In genomic region chr5:141695627-141696180, GRCh38 we compare ENCODE assay signal across 10 cellular contexts. TPM values are rescaled to one million over a fixed set of nuclear protein-coding genes. Genes with fewer than 3 reads are reported as not detected.
DNase-seq lines count a peak whose midpoint lies in the region; ATAC-seq and TF ChIP-seq lines count a peak whose summit lies in the region.
"Had no signal": no experiment of that assay in that cellular context is flagged by ENCODE, and none has a peak within 500 bp of the region (broad histone marks: within the 10 kb centered on the region; RNA-seq: fewer than 3 reads in every experiment).

No MANE protein-coding gene starts in this region.

- no peaks in the 10 kb centered on the region for H3K36me3 Mint-ChIP-seq in activated CD8-positive, alpha-beta memory T cell treated with anti-CD3 and anti-CD28 coated beads, Interleukin-2, amount 10 ng/mL, durations not matched to agents 7 days and 5 days
- no peaks in the 10 kb centered on the region for H3K36me3 Mint-ChIP-seq in activated naive CD4-positive, alpha-beta T cell treated with anti-CD3 and anti-CD28 coated beads for 36 hours (ENCODE audit: low read depth)
- H3K36me3 Mint-ChIP-seq: CD8-positive, alpha-beta T cell had no signal

- DNase-seq in LHCN-M2 (ENCODE audit: low read depth) (peak; percentile 74), kidney tubule cell (ENCODE audit: low spot score) (peak; percentile 90), SKM-1 treated with dmso at 0.1 percent for 144 hours (lab: John Stamatoyannopoulos, UW; ENCODE audit: unreplicated experiment) (no peak), NCI-H526 treated with DMSO at 0.1 percent for 48 hours (lab: John Stamatoyannopoulos, UW) (no peak)
- no peak for DNase-seq in activated CD8-positive, alpha-beta memory T cell treated with anti-CD3 and anti-CD28 coated beads, Interleukin-2, amount 10 ng/mL, durations not matched to agents 7 days and 5 days
- DNase-seq in activated naive CD4-positive, alpha-beta T cell treated with anti-CD3 and anti-CD28 coated beads for 36 hours, result no peak
- DNase-seq: CD8-positive, alpha-beta T cell; NCI-H1930 had no signal

- TF ChIP-seq CTCF in C4-2B (conservative IDR thresholded peaks at IDR 0.05) (no peak), VCaP (conservative IDR thresholded peaks at IDR 0.05) (no peak)

- H3K4me3 Mint-ChIP-seq in activated CD8-positive, alpha-beta memory T cell treated with anti-CD3 and anti-CD28 coated beads, Interleukin-2, amount 10 ng/mL, durations not matched to agents 7 days and 5 days, result no peak overlapping the region
- no peak overlapping the region for H3K4me3 Mint-ChIP-seq in activated naive CD4-positive, alpha-beta T cell treated with anti-CD3 and anti-CD28 coated beads for 36 hours
- H3K4me3 Mint-ChIP-seq: CD8-positive, alpha-beta T cell had no signal

- peaks cover 32% of the 10 kb centered on the region for H3K27me3 Mint-ChIP-seq in activated CD8-positive, alpha-beta memory T cell treated with anti-CD3 and anti-CD28 coated beads, Interleukin-2, amount 10 ng/mL, durations not matched to agents 7 days and 5 days
- H3K27me3 Mint-ChIP-seq in activated naive CD4-positive, alpha-beta T cell treated with anti-CD3 and anti-CD28 coated beads for 36 hours (ENCODE audit: low read depth), result peaks cover 23% of the 10 kb centered on the region

- H3K27ac ChIP-seq in C4-2B (peak overlapping the region; percentile 33), VCaP (peak overlapping the region; percentile 83)

- intact Hi-C loops in activated naive CD4-positive, alpha-beta T cell treated with anti-CD3 and anti-CD28 coated beads for 36 hours (cut with micrococcal nuclease), result no loop called here

- CTCF ChIA-PET in activated CD8-positive, alpha-beta memory T cell treated with anti-CD3 and anti-CD28 coated beads, Interleukin-2, amount 10 ng/mL, durations not matched to agents 7 days and 5 days (lab: Charles Lee), result interaction anchor here (1.0 to 16.7 kb wide), 8 partner anchors 14 to 317 kb away, joined by 3 to 333 read pairs (median 39); partner anchors contain the start of genes ARAP3, GNPDA1, PCDH1 and PCDH12
- CTCF ChIA-PET in activated naive CD4-positive, alpha-beta T cell treated with anti-CD3 and anti-CD28 coated beads for 36 hours (lab: Charles Lee), result interaction anchor here (0.6 to 9.4 kb wide), 3 partner anchors 37 to 264 kb away, joined by 3 to 161 read pairs (median 134); partner anchors contain the start of genes PCDH1 and PCDH12

- H3K4me1 Mint-ChIP-seq in activated CD8-positive, alpha-beta memory T cell treated with anti-CD3 and anti-CD28 coated beads, Interleukin-2, amount 10 ng/mL, durations not matched to agents 7 days and 5 days, result peaks cover 29% of the 10 kb centered on the region
- peaks cover 20% of the 10 kb centered on the region for H3K4me1 Mint-ChIP-seq in activated naive CD4-positive, alpha-beta T cell treated with anti-CD3 and anti-CD28 coated beads for 36 hours (ENCODE audit: low read depth)

- ATAC-seq in activated CD8-positive, alpha-beta memory T cell treated with anti-CD3 and anti-CD28 coated beads, Interleukin-2, amount 10 ng/mL, durations not matched to agents 7 days and 5 days, result no peak
- ATAC-seq: CD8-positive, alpha-beta T cell had no signal

- H3K9me3 Mint-ChIP-seq in activated CD8-positive, alpha-beta memory T cell treated with anti-CD3 and anti-CD28 coated beads, Interleukin-2, amount 10 ng/mL, durations not matched to agents 7 days and 5 days (ENCODE audit: low read depth), result no peaks in the 10 kb centered on the region
- no peaks in the 10 kb centered on the region for H3K9me3 Mint-ChIP-seq in activated naive CD4-positive, alpha-beta T cell treated with anti-CD3 and anti-CD28 coated beads for 36 hours
- H3K9me3 Mint-ChIP-seq: CD8-positive, alpha-beta T cell had no signal

- no peak overlapping the region for H3K27ac Mint-ChIP-seq in activated CD8-positive, alpha-beta memory T cell treated with anti-CD3 and anti-CD28 coated beads, Interleukin-2, amount 10 ng/mL, durations not matched to agents 7 days and 5 days
- no peak overlapping the region for H3K27ac Mint-ChIP-seq in activated naive CD4-positive, alpha-beta T cell treated with anti-CD3 and anti-CD28 coated beads for 36 hours
- H3K27ac Mint-ChIP-seq: CD8-positive, alpha-beta T cell had no signal

RNA-seq across cellular contexts. Expression of gene ARAP3, which starts 13.7 kb away (rescaled TPM):
- total RNA-seq in LHCN-M2 (2014; rRNA removed), result 0.69 and 0.83 TPM in 2 replicates
- 0.67 TPM for polyA plus RNA-seq in LHCN-M2 (2012)
- 10 to 100 TPM in 1 of 2 experiments, 1 to 10 TPM in 1; 9.9 to 11.0 TPM for total RNA-seq in activated CD8-positive, alpha-beta memory T cell treated with anti-CD3 and anti-CD28 coated beads, Interleukin-2, amount 10 ng/mL, durations not matched to agents 7 days and 5 days
- total RNA-seq in activated naive CD4-positive, alpha-beta T cell treated with anti-CD3 and anti-CD28 coated beads for 36 hours, result 1 to 10 TPM; 1.2 to 2.2 TPM

RNA-seq across cellular contexts. Expression of gene FCHSD1, which starts 44.5 kb away (rescaled TPM):
- total RNA-seq in LHCN-M2 (2014; rRNA removed), result 10.1 and 12.5 TPM in 2 replicates
- polyA plus RNA-seq in LHCN-M2 (2012), result 7.0 TPM
- total RNA-seq in activated CD8-positive, alpha-beta memory T cell treated with anti-CD3 and anti-CD28 coated beads, Interleukin-2, amount 10 ng/mL, durations not matched to agents 7 days and 5 days, result 10 to 100 TPM; 46.5 to 64.1 TPM
- total RNA-seq in activated naive CD4-positive, alpha-beta T cell treated with anti-CD3 and anti-CD28 coated beads for 36 hours, result 10 to 100 TPM; 28.9 to 29.6 TPM

RNA-seq across cellular contexts. Expression of gene RELL2, which starts 58.9 kb away (rescaled TPM):
- 5.2 and 7.0 TPM in 2 replicates for total RNA-seq in LHCN-M2 (2014; rRNA removed)
- 3.7 TPM for polyA plus RNA-seq in LHCN-M2 (2012)
- 10 to 100 TPM; 28.0 to 35.8 TPM for total RNA-seq in activated CD8-positive, alpha-beta memory T cell treated with anti-CD3 and anti-CD28 coated beads, Interleukin-2, amount 10 ng/mL, durations not matched to agents 7 days and 5 days
- total RNA-seq in activated naive CD4-positive, alpha-beta T cell treated with anti-CD3 and anti-CD28 coated beads for 36 hours, result 10 to 100 TPM; 20.9 to 21.1 TPM

RNA-seq across cellular contexts. Expression of gene HDAC3, which starts 59.1 kb away (rescaled TPM):
- total RNA-seq in LHCN-M2 (2014; rRNA removed), result 58.8 and 65.2 TPM in 2 replicates
- 60.2 TPM for polyA plus RNA-seq in LHCN-M2 (2012)
- total RNA-seq in activated CD8-positive, alpha-beta memory T cell treated with anti-CD3 and anti-CD28 coated beads, Interleukin-2, amount 10 ng/mL, durations not matched to agents 7 days and 5 days, result 10 to 100 TPM; 87.1 to 90.0 TPM
- 10 to 100 TPM; 52.1 to 55.6 TPM for total RNA-seq in activated naive CD4-positive, alpha-beta T cell treated with anti-CD3 and anti-CD28 coated beads for 36 hours

Comparison
In these comparisons a context has a peak if more than half of its experiments do, and no peak if none do; other contexts are left out.
1. DNase-seq: peak in LHCN-M2 (single experiment) and kidney tubule cell (single experiment); none in activated CD8-positive, alpha-beta memory T cell treated with anti-CD3 and anti-CD28 coated beads, Interleukin-2, amount 10 ng/mL, durations not matched to agents 7 days and 5 days (single experiment), SKM-1 treated with dmso at 0.1 percent for 144 hours (single experiment), activated naive CD4-positive, alpha-beta T cell treated with anti-CD3 and anti-CD28 coated beads for 36 hours (single experiment) and NCI-H526 treated with DMSO at 0.1 percent for 48 hours (single experiment).